Comparison of ENCODE assay signal across 8 cellular contexts in the genomic region with DNA sequence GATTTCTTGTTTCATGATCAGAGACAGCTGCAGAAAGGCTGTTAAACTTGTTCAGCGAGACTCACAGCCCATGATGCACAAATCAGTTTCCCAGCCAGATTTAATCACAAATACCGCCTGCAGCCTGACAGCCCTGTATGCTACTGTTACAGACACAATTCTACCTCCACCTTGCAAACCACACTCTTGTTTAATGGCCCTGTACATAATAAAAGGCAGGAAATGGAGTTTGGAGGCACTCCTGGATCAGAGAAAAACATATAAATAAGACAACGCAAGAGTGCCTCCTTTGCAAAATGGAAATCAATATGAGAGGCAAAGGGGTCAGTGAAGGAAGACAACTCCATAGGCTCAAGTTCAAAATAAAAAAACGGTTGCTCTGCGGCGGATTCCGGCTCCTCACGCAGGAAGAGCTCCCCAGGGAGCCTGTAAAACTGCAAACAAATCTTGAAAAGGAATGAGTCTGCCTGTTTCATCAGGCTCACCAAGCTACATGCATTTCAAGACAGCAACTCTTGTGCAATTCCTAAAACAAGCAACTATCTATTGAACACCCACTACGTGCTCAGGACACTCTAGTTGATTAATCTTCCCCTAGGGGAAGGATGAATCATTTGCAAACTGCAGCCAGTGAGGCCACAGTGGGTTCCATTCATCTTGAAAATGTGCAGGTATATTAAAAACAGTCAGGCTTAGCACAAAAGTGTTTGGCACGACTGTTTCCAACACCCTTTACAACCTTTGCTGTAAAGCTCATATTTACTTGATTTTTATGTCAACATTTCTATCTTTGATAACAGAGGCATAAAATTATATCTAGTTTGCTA. TPM values are rescaled to one million over a fixed set of nuclear protein-coding genes. Genes with fewer than 3 reads are reported as not detected.
A peak's percentile ranks its signal among the peaks of the same experiment; 100 is the strongest.
DNase-seq lines count a peak whose midpoint lies in the region; ATAC-seq and TF ChIP-seq lines count a peak whose summit lies in the region.

No MANE protein-coding gene starts in this region.

- H3K4me1 Mint-ChIP-seq in T-helper 17 cell = peaks cover 7% of the 10 kb centered on the region

- H3K4me1 ChIP-seq in HUES6 (ENCODE audit: control insufficient read depth, insufficient read depth, low read length) (peaks cover 52% of the 10 kb centered on the region), RWPE2 (ENCODE audit: insufficient read depth, poor library complexity, severe bottlenecking) (peaks cover 34% of the 10 kb centered on the region)

- H3K27ac ChIP-seq in HUES6 (ENCODE audit: low read depth, low read length) (peak overlapping the region; percentile 87), RWPE2 (ENCODE audit: poor library complexity, severe bottlenecking) (peak overlapping the region; percentile 95)

- H3K36me3 ChIP-seq in HUES6 (ENCODE audit: control insufficient read depth, insufficient read depth, low read length) (no peaks in the 10 kb centered on the region), RWPE2 (ENCODE audit: low read depth) (no peaks in the 10 kb centered on the region)

- peak; percentile 90 for ATAC-seq in RWPE2 (ENCODE audit: low read depth)
- no peak for ATAC-seq in T-helper 17 cell

- peak overlapping the region; percentile 24 for H3K4me3 ChIP-seq in HUES6 (ENCODE audit: low read depth, low read length)
- H3K4me3 ChIP-seq in RWPE2 (ENCODE audit: severe bottlenecking) = no peak overlapping the region

- H3K27me3 Mint-ChIP-seq in T-helper 17 cell = peaks cover 14% of the 10 kb centered on the region

- no peak for TF ChIP-seq CTCF in RWPE2 (IDR thresholded peaks at IDR 0.05; ENCODE audit: poor library complexity, severe bottlenecking)

- DNase-seq in AG08395 (ENCODE audit: low spot score) (peak; percentile 84), RWPE2 (ENCODE audit: low spot score) (peak; percentile 82), iPS DF 4.7 (ENCODE audit: extremely low read depth, low spot score) (peak; percentile 51), activated gamma-delta T cell treated with Interleukin-2 at 50 U/mL for 16 hours (no peak), T-helper 17 cell (no peak), Ammon's horn (ENCODE audit: low spot score) (no peak)
- no peak for DNase-seq in stimulated activated CD4-positive, alpha-beta T cell treated with anti-CD3 and anti-CD28 coated beads, Interleukin-15, amount 100 ng/mL, for 24 hours

- no peak overlapping the region for H3K27ac Mint-ChIP-seq in T-helper 17 cell

- H3K36me3 Mint-ChIP-seq in T-helper 17 cell (ENCODE audit: low read depth) = no peaks in the 10 kb centered on the region

- H3K9ac ChIP-seq in HUES6 (ENCODE audit: low read length) = peak overlapping the region; percentile 46

- no peaks in the 10 kb centered on the region for H3K27me3 ChIP-seq in HUES6 (ENCODE audit: control insufficient read depth, insufficient read depth, low read length)
- H3K27me3 ChIP-seq in RWPE2 (ENCODE audit: insufficient read depth, poor library complexity, severe bottlenecking) = no peaks in the 10 kb centered on the region

- no peaks in the 10 kb centered on the region for H3K9me3 ChIP-seq in HUES6 (ENCODE audit: control insufficient read depth, insufficient read depth, low read depth, low read length)
- no peaks in the 10 kb centered on the region for H3K9me3 ChIP-seq in RWPE2 (ENCODE audit: severe bottlenecking)
- no peaks in the 10 kb centered on the region for H3K9me3 ChIP-seq in T-helper 17 cell (ENCODE audit: control insufficient read depth, low read length, poor library complexity, severe bottlenecking)

- no peak overlapping the region for H3K4me3 Mint-ChIP-seq in T-helper 17 cell

RNA-seq across cellular contexts. Expression of gene TBC1D8, which starts 37.5 kb away (rescaled TPM):
- total RNA-seq in T-helper 17 cell = 1 to 10 TPM in 1 of 2 donors, under 1 TPM in 1; 0.39 to 1.9 TPM

Comparison
In these comparisons a context has a peak if more than half of its experiments do, and no peak if none do; other contexts are left out.
1. DNase-seq: peak in AG08395 (single experiment), RWPE2 (single experiment) and iPS DF 4.7 (single experiment); none in activated gamma-delta T cell treated with Interleukin-2 at 50 U/mL for 16 hours (single experiment), stimulated activated CD4-positive, alpha-beta T cell treated with anti-CD3 and anti-CD28 coated beads, Interleukin-15, amount 100 ng/mL, for 24 hours (single experiment), T-helper 17 cell (0 of 3) and Ammon's horn (single experiment).